ENCODE assay signal across 11 cellular contexts in the genomic region with DNA sequence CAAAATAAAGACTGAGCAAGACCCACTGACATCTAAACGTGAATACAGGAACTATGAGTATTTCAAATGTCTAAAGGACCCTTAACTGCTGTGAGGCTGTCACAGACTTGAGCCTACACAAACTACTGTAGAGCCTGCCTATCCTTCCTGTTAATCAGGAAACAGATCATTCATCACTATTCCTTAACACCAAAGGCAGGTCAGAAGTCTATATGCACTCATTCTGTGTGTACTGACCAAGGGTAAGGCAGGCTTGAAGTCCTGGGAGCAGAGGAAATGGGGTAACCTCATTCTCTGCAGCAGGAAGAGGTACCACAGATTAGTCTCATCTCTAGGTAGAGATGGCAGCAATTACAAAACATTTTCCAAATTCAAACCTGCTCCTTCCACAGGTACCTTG. TPM values are rescaled to one million over a fixed set of nuclear protein-coding genes. Genes with fewer than 3 reads are reported as not detected.
DNase-seq lines count a peak whose midpoint lies in the region; ATAC-seq and TF ChIP-seq lines count a peak whose summit lies in the region.
"Had no signal": no experiment of that assay in that cellular context is flagged by ENCODE, and none has a peak within 500 bp of the region (broad histone marks: within the 10 kb centered on the region; RNA-seq: fewer than 3 reads in every experiment).

No MANE protein-coding gene starts in this region.

- H4K8ac ChIP-seq in trophoblast cell (ENCODE audit: low read depth, low read length) = no peak overlapping the region

- no peak overlapping the region for H3K4me3 Mint-ChIP-seq in activated T-cell treated with anti-CD3 and anti-CD28 coated beads, Interleukin-2, amount 50 U/mL, for 72 hours
- H3K4me3 Mint-ChIP-seq: immature natural killer cell had no signal

- no peaks in the 10 kb centered on the region for H3K9me3 ChIP-seq in SJCRH30 (replicated peaks)
- no peaks in the 10 kb centered on the region for H3K9me3 ChIP-seq in trophoblast cell (ENCODE audit: insufficient read depth, low read depth, low read length)
- H3K9me3 ChIP-seq: SK-N-SH had no signal

- WGBS in trophoblast cell (ENCODE audit: extremely low coverage, insufficient coverage, insufficient read length) = no CpG with 5 or more reads among the region's 1 CpG

- H2AK5ac ChIP-seq in trophoblast cell (ENCODE audit: low read length) = no peak overlapping the region

- H4K91ac ChIP-seq in trophoblast cell (ENCODE audit: low read depth, low read length) = no peak overlapping the region

- H3K18ac ChIP-seq in trophoblast cell (ENCODE audit: low read length) = no peak overlapping the region

- H3K27me3 ChIP-seq in SJCRH30 (no peaks in the 10 kb centered on the region), trophoblast cell (ENCODE audit: insufficient read depth, low read length) (no peaks in the 10 kb centered on the region)

- H3K4me1 ChIP-seq in SJCRH30 (peaks cover 37% of the 10 kb centered on the region), trophoblast cell (ENCODE audit: control insufficient read depth in 1 of 2, insufficient read depth in 2 of 2, low read length in 2 of 2) (peaks cover 10 to 27% of the 10 kb centered on the region in 2 experiments)

- H3K36me3 ChIP-seq in SJCRH30 = no peaks in the 10 kb centered on the region
- H3K36me3 ChIP-seq in trophoblast cell (ENCODE audit: control insufficient read depth in 1 of 2, insufficient read depth in 2 of 2, low read length in 2 of 2) = no peaks in the 10 kb centered on the region

- H3K79me1 ChIP-seq in trophoblast cell (ENCODE audit: low read length) = no peaks in the 10 kb centered on the region

- H2BK120ac ChIP-seq in trophoblast cell (ENCODE audit: insufficient read depth, low read length, poor library complexity) = no peak overlapping the region

- peak overlapping the region; percentile 66 for H3K27ac ChIP-seq in SJCRH30
- peak overlapping the region; percentile 64 for H3K27ac ChIP-seq in trophoblast cell (ENCODE audit: low read depth, low read length)

- no peak overlapping the region for H4K12ac ChIP-seq in trophoblast cell (ENCODE audit: low read depth, low read length)

- no peak overlapping the region for H3K23ac ChIP-seq in trophoblast cell (ENCODE audit: low read length)

- TF ChIP-seq CTCF in fibroblast of mammary gland (conservative IDR thresholded peaks at IDR 0.05; ENCODE audit: control insufficient read depth, insufficient read depth, low read depth, low read length) = no peak

- no peak overlapping the region for H2AFZ ChIP-seq in trophoblast cell (ENCODE audit: insufficient read depth, low read length, poor library complexity)

- H3K9ac ChIP-seq in trophoblast cell (ENCODE audit: low read length) = no peak overlapping the region
- H3K9ac ChIP-seq: SK-N-SH had no signal

- no peak for ATAC-seq in activated T-cell treated with anti-CD3 and anti-CD28 coated beads, Interleukin-2, amount 50 U/mL, for 72 hours (replicated peaks in 1 of 2)
- ATAC-seq in HG02970 (IDR thresholded peaks at IDR 0.05; ENCODE audit: low FRiP score, unreplicated experiment) = no peak
- ATAC-seq in GM21360 (IDR thresholded peaks at IDR 0.05; ENCODE audit: unreplicated experiment) = no peak

- peaks cover 6% of the 10 kb centered on the region for H3K79me2 ChIP-seq in trophoblast cell (ENCODE audit: control insufficient read depth, insufficient read depth, low read length, poor library complexity)

- H2BK12ac ChIP-seq in trophoblast cell (ENCODE audit: low read length) = no peak overlapping the region

- H3K4me2 ChIP-seq in trophoblast cell (ENCODE audit: low read length) = no peak overlapping the region

- H3K27ac Mint-ChIP-seq in activated T-cell treated with anti-CD3 and anti-CD28 coated beads, Interleukin-2, amount 50 U/mL, for 72 hours = no peak overlapping the region
- H3K27ac Mint-ChIP-seq: immature natural killer cell had no signal

- H3K4me3 ChIP-seq in SJCRH30 (peak overlapping the region; percentile 20), fibroblast of mammary gland (ENCODE audit: control insufficient read depth, low read depth, low read length) (no peak overlapping the region), trophoblast cell (ENCODE audit: low read depth, low read length) (no peak overlapping the region)

- H3K27me3 Mint-ChIP-seq in activated T-cell treated with anti-CD3 and anti-CD28 coated beads, Interleukin-2, amount 50 U/mL, for 72 hours (ENCODE audit: low read depth) = no peaks in the 10 kb centered on the region

- H3K14ac ChIP-seq in trophoblast cell (ENCODE audit: low read length) = no peak overlapping the region

- DNase-seq in CD1c-positive myeloid dendritic cell (ENCODE audit: extremely low spot score) (peak; percentile 5), SJCRH30 (no peak), fibroblast of mammary gland (ENCODE audit: low read depth) (peak; percentile 24), trophoblast cell (no peak)
- DNase-seq in activated T-cell treated with anti-CD3 and anti-CD28 coated beads, Interleukin-2, amount 50 U/mL, for 72 hours = no peak
- no peak for DNase-seq in stimulated activated CD4-positive, alpha-beta T cell treated with anti-CD3 and anti-CD28 coated beads, Interleukin-4, amount 100 ng/mL, for 4 hours
- DNase-seq: immature natural killer cell, NCI-H2081, SK-N-SH had no signal

- no peak overlapping the region for H3K4ac ChIP-seq in trophoblast cell (ENCODE audit: low read depth, low read length)

- H3K9me3 Mint-ChIP-seq in activated T-cell treated with anti-CD3 and anti-CD28 coated beads, Interleukin-2, amount 50 U/mL, for 72 hours = no peaks in the 10 kb centered on the region
- H3K9me3 Mint-ChIP-seq: immature natural killer cell had no signal

- H2BK5ac ChIP-seq in trophoblast cell (ENCODE audit: low read depth, low read length, poor library complexity) = no peak overlapping the region

- no peaks in the 10 kb centered on the region for H3K36me3 Mint-ChIP-seq in activated T-cell treated with anti-CD3 and anti-CD28 coated beads, Interleukin-2, amount 50 U/mL, for 72 hours (ENCODE audit: insufficient read depth in 2 of 2)

- H3K4me1 Mint-ChIP-seq in activated T-cell treated with anti-CD3 and anti-CD28 coated beads, Interleukin-2, amount 50 U/mL, for 72 hours (ENCODE audit: low read depth) = peaks cover 13% of the 10 kb centered on the region

RNA-seq across cellular contexts. Expression of a gene that starts 30.7 kb away (rescaled TPM):
- 90.4 and 92.5 TPM in 2 replicates for total RNA-seq in SJCRH30 (2014; rRNA removed; shearing (Covaris generic))
- 102 and 104 TPM in 2 replicates for polyA plus RNA-seq in trophoblast cell (2013)
- total RNA-seq in activated T-cell treated with anti-CD3 and anti-CD28 coated beads, Interleukin-2, amount 50 U/mL, for 72 hours = 10 to 100 TPM; 31.6 to 51.0 TPM

Comparison
In these comparisons a context has a peak if more than half of its experiments do, and no peak if none do; other contexts are left out.
1. DNase-seq: peak in CD1c-positive myeloid dendritic cell (single experiment) and fibroblast of mammary gland (single experiment); none in SJCRH30 (0 of 2), trophoblast cell (0 of 2), activated T-cell treated with anti-CD3 and anti-CD28 coated beads, Interleukin-2, amount 50 U/mL, for 72 hours (0 of 2) and stimulated activated CD4-positive, alpha-beta T cell treated with anti-CD3 and anti-CD28 coated beads, Interleukin-4, amount 100 ng/mL, for 4 hours (0 of 2).